ENCODE assay signal across 18 cellular contexts in the genomic region with DNA sequence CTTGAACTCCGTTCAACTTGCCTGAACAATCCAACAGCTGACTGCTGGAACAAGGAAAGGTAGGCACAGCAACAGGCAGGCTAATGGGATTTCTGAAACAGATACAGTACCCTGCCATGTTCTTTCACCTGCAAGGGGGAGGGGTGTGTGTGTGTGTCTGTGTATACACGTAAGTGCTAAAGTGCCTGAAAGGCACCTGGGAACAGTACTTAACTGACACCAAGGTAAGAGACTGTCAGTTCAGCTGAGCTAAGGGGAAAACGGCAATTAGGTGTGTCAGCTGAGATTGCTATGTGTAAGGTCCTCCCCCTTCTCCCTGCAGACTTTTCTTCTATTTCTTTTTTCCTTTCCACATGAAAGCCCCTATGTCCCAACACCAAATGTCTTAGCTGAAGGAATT. TPM values are rescaled to one million over a fixed set of nuclear protein-coding genes. Genes with fewer than 3 reads are reported as not detected.
DNase-seq lines count a peak whose midpoint lies in the region; ATAC-seq and TF ChIP-seq lines count a peak whose summit lies in the region.
"Had no signal": no experiment of that assay in that cellular context is flagged by ENCODE, and none has a peak within 500 bp of the region (broad histone marks: within the 10 kb centered on the region; RNA-seq: fewer than 3 reads in every experiment).

No MANE protein-coding gene starts in this region.

- peak overlapping the region; percentile 11 for H3K27ac Mint-ChIP-seq in activated naive CD8-positive, alpha-beta T cell
- H3K27ac Mint-ChIP-seq in activated naive CD8-positive, alpha-beta T cell treated with anti-CD3 and anti-CD28 coated beads for 36 hours, result no peak overlapping the region
- H3K27ac Mint-ChIP-seq in activated naive CD8-positive, alpha-beta T cell treated with anti-CD3 and anti-CD28 coated beads, Interleukin-2, amount 50 U/mL, for 24 hours, result peak overlapping the region; percentile 34
- H3K27ac Mint-ChIP-seq: dendritic cell treated with granulocyte-macrophage colony-stimulating factor and Interleukin-4, amounts not matched to agents 40 ng/mL and 50 ng/mL, for 4 days; nephron had no signal

- intact Hi-C loops in lower lobe of right lung (cut with DNase I), result no loop called here

- H3K4me3 Mint-ChIP-seq in activated naive CD8-positive, alpha-beta T cell, result no peak overlapping the region
- no peak overlapping the region for H3K4me3 Mint-ChIP-seq in activated naive CD8-positive, alpha-beta T cell treated with anti-CD3 and anti-CD28 coated beads for 36 hours
- no peak overlapping the region for H3K4me3 Mint-ChIP-seq in activated naive CD8-positive, alpha-beta T cell treated with anti-CD3 and anti-CD28 coated beads, Interleukin-2, amount 50 U/mL, for 24 hours
- H3K4me3 Mint-ChIP-seq: dendritic cell treated with granulocyte-macrophage colony-stimulating factor and Interleukin-4, amounts not matched to agents 40 ng/mL and 50 ng/mL, for 4 days; nephron had no signal

- ATAC-seq in activated naive CD8-positive, alpha-beta T cell treated with anti-CD3 and anti-CD28 coated beads, Interleukin-2, amount 50 U/mL, for 24 hours, result no peak
- peak; percentile 11 to 47 for ATAC-seq in lower lobe of right lung
- ATAC-seq: foreskin keratinocyte had no signal

- no peaks in the 10 kb centered on the region for H3K27me3 Mint-ChIP-seq in activated naive CD8-positive, alpha-beta T cell
- no peaks in the 10 kb centered on the region for H3K27me3 Mint-ChIP-seq in activated naive CD8-positive, alpha-beta T cell treated with anti-CD3 and anti-CD28 coated beads for 36 hours
- H3K27me3 Mint-ChIP-seq in activated naive CD8-positive, alpha-beta T cell treated with anti-CD3 and anti-CD28 coated beads, Interleukin-2, amount 50 U/mL, for 24 hours, result no peaks in the 10 kb centered on the region
- H3K27me3 Mint-ChIP-seq: dendritic cell treated with granulocyte-macrophage colony-stimulating factor and Interleukin-4, amounts not matched to agents 40 ng/mL and 50 ng/mL, for 4 days had no signal

- peaks cover 98% of the 10 kb centered on the region for H3K36me3 ChIP-seq in lower lobe of right lung

- H3K9me3 Mint-ChIP-seq in activated naive CD8-positive, alpha-beta T cell (ENCODE audit: low read depth), result no peaks in the 10 kb centered on the region
- H3K9me3 Mint-ChIP-seq in activated naive CD8-positive, alpha-beta T cell treated with anti-CD3 and anti-CD28 coated beads for 36 hours, result peaks cover 1% of the 10 kb centered on the region
- H3K9me3 Mint-ChIP-seq in activated naive CD8-positive, alpha-beta T cell treated with anti-CD3 and anti-CD28 coated beads, Interleukin-2, amount 50 U/mL, for 24 hours, result peaks cover 4% of the 10 kb centered on the region
- H3K9me3 Mint-ChIP-seq: dendritic cell treated with granulocyte-macrophage colony-stimulating factor and Interleukin-4, amounts not matched to agents 40 ng/mL and 50 ng/mL, for 4 days; nephron had no signal

- H3K36me3 Mint-ChIP-seq in activated naive CD8-positive, alpha-beta T cell, result peaks cover 52% of the 10 kb centered on the region
- peaks cover 90% of the 10 kb centered on the region for H3K36me3 Mint-ChIP-seq in activated naive CD8-positive, alpha-beta T cell treated with anti-CD3 and anti-CD28 coated beads for 36 hours
- peaks cover 95% of the 10 kb centered on the region for H3K36me3 Mint-ChIP-seq in activated naive CD8-positive, alpha-beta T cell treated with anti-CD3 and anti-CD28 coated beads, Interleukin-2, amount 50 U/mL, for 24 hours (ENCODE audit: low read depth)

- no peak overlapping the region for H3K4me3 ChIP-seq in lower lobe of right lung
- H3K4me3 ChIP-seq: SK-N-MC, tibial nerve had no signal

- H3K4me1 ChIP-seq in lower lobe of right lung, result no peaks in the 10 kb centered on the region
- H3K4me1 ChIP-seq: foreskin keratinocyte, tibial nerve had no signal

- no peaks in the 10 kb centered on the region for H3K27me3 ChIP-seq in lower lobe of right lung (ENCODE audit: low read depth)
- H3K27me3 ChIP-seq: foreskin keratinocyte, tibial nerve had no signal

- H3K9me3 ChIP-seq in lower lobe of right lung, result no peaks in the 10 kb centered on the region
- H3K9me3 ChIP-seq: tibial nerve had no signal

- DNase-seq in activated naive CD8-positive, alpha-beta T cell treated with anti-CD3 and anti-CD28 coated beads for 36 hours, result no peak
- no peak for DNase-seq in activated naive CD8-positive, alpha-beta T cell treated with anti-CD3 and anti-CD28 coated beads, Interleukin-2, amount 50 U/mL, for 24 hours
- DNase-seq in lower lobe of right lung (no peak), dermis blood vessel endothelial cell (no peak), NCI-H526 (lab: John Stamatoyannopoulos, UW) (no peak), foreskin melanocyte (no peak)
- DNase-seq: foreskin keratinocyte; hypothalamus; kidney; NCI-H1694; NCI-H226; stimulated activated naive CD4-positive, alpha-beta T cell had no signal

- TF ChIP-seq CTCF in lower lobe of right lung (IDR thresholded peaks at IDR 0.05), result no peak

- no peak overlapping the region for H3K27ac ChIP-seq in lower lobe of right lung
- H3K27ac ChIP-seq: foreskin keratinocyte, SK-N-MC, tibial nerve, VCaP had no signal

- peaks cover 39% of the 10 kb centered on the region for H3K4me1 Mint-ChIP-seq in activated naive CD8-positive, alpha-beta T cell (ENCODE audit: low read depth)
- peaks cover 48% of the 10 kb centered on the region for H3K4me1 Mint-ChIP-seq in activated naive CD8-positive, alpha-beta T cell treated with anti-CD3 and anti-CD28 coated beads for 36 hours
- peaks cover 71% of the 10 kb centered on the region for H3K4me1 Mint-ChIP-seq in activated naive CD8-positive, alpha-beta T cell treated with anti-CD3 and anti-CD28 coated beads, Interleukin-2, amount 50 U/mL, for 24 hours
- H3K4me1 Mint-ChIP-seq: nephron had no signal

RNA-seq across cellular contexts. Expression of a gene that starts 27.0 kb away (rescaled TPM):
- total RNA-seq in activated naive CD8-positive, alpha-beta T cell treated with anti-CD3 and anti-CD28 coated beads for 36 hours, result 100 to 1,000 TPM; 590 to 613 TPM
- 177 TPM for total RNA-seq in lower lobe of right lung
- total RNA-seq in dermis blood vessel endothelial cell, result 288 and 387 TPM in 2 replicates
